23 cellular contexts compared by ENCODE assay signal in the genomic region with DNA sequence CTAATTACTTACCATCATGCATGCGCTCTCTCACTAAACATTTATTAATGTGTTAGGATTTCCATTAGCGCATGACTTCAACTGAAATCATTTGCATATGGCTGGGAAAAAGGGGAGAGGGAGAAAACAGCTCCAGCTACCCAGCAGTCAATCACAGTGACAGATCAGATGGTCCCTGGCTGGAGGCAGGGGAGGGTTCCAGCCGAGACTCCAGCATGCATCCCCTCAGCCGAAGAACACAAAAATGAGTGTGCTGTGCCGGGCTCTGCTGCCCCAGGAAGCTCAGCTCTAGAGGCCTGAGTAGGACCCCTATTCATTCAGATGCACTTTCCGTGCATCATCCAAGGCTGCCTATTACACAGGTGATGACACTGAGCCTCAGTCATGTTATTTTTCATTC. TPM values are rescaled to one million over a fixed set of nuclear protein-coding genes. Genes with fewer than 3 reads are reported as not detected.
"Had no signal": no experiment of that assay in that cellular context is flagged by ENCODE, and none has a peak within 500 bp of the region (broad histone marks: within the 10 kb centered on the region; RNA-seq: fewer than 3 reads in every experiment).

No MANE protein-coding gene starts in this region.

- H3K4me3 Mint-ChIP-seq: activated CD4-positive, alpha-beta memory T cell treated with anti-CD3 and anti-CD28 coated beads, Interleukin-2, amount 10 ng/mL, durations not matched to agents 7 days and 5 days; activated naive CD4-positive, alpha-beta T cell treated with anti-CD3 and anti-CD28 coated beads, Interleukin-2, amount 10 ng/mL, durations not matched to agents 7 days and 5 days; activated T-cell treated with anti-CD3 and anti-CD28 coated beads, Interleukin-2, amount 50 U/mL, for 72 hours; natural killer cell treated with Interleukin-12 subunit alpha and Interleukin-12 subunit beta and Interleukin-15 and Interleukin-18, amount 100 ng/mL, for 72 hours; stimulated activated effector memory CD8-positive, alpha-beta T cell treated with anti-CD3 and anti-CD28 coated beads, Interleukin-12 subunit alpha, Interleukin-12 subunit beta, amount 100 ng/mL, for 72 hours; stimulated activated naive CD8-positive, alpha-beta T cell treated with anti-CD3 and anti-CD28 coated beads, Interleukin-15, amount 100 ng/mL, for 72 hours had no signal

- H3K9me3 ChIP-seq: heart left ventricle, right lobe of liver, tibial artery had no signal

- H3K27ac Mint-ChIP-seq: activated CD4-positive, alpha-beta memory T cell treated with anti-CD3 and anti-CD28 coated beads, Interleukin-2, amount 10 ng/mL, durations not matched to agents 7 days and 5 days; activated naive CD4-positive, alpha-beta T cell treated with anti-CD3 and anti-CD28 coated beads, Interleukin-2, amount 10 ng/mL, durations not matched to agents 7 days and 5 days; activated T-cell treated with anti-CD3 and anti-CD28 coated beads, Interleukin-2, amount 50 U/mL, for 72 hours; natural killer cell treated with Interleukin-12 subunit alpha and Interleukin-12 subunit beta and Interleukin-15 and Interleukin-18, amount 100 ng/mL, for 72 hours; stimulated activated effector memory CD8-positive, alpha-beta T cell treated with anti-CD3 and anti-CD28 coated beads, Interleukin-12 subunit alpha, Interleukin-12 subunit beta, amount 100 ng/mL, for 72 hours had no signal

- H3K36me3 ChIP-seq: cardiac muscle cell, right lobe of liver had no signal

- ATAC-seq: activated T-cell treated with anti-CD3 and anti-CD28 coated beads, Interleukin-2, amount 50 U/mL, for 72 hours; heart left ventricle; natural killer cell treated with Interleukin-12 subunit alpha and Interleukin-12 subunit beta and Interleukin-15 and Interleukin-18, amount 100 ng/mL, for 72 hours; right lobe of liver; stimulated activated effector memory CD8-positive, alpha-beta T cell treated with anti-CD3 and anti-CD28 coated beads, Interleukin-12 subunit alpha, Interleukin-12 subunit beta, amount 100 ng/mL, for 72 hours; stimulated activated naive CD8-positive, alpha-beta T cell treated with anti-CD3 and anti-CD28 coated beads, Interleukin-15, amount 100 ng/mL, for 72 hours had no signal

- DNase-seq: activated CD4-positive, alpha-beta memory T cell treated with anti-CD3 and anti-CD28 coated beads, Interleukin-2, amount 10 ng/mL, durations not matched to agents 7 days and 5 days; activated CD4-positive, alpha-beta T cell treated with anti-CD3 and anti-CD28 coated beads for 48 hours; activated effector memory CD4-positive, alpha-beta T cell treated with Interleukin-2 at 50 U/mL for 16 hours; activated naive CD4-positive, alpha-beta T cell treated with anti-CD3 and anti-CD28 coated beads, Interleukin-2, amount 10 ng/mL, durations not matched to agents 7 days and 5 days; activated T-cell treated with anti-CD3 and anti-CD28 coated beads, Interleukin-2, amount 50 U/mL, for 72 hours; cortex of kidney; midbrain; right lobe of liver; stimulated activated CD4-positive, alpha-beta T cell treated with anti-CD3 and anti-CD28 coated beads, Interleukin-2, amount 100 ng/mL, for 24 hours; stimulated activated naive CD8-positive, alpha-beta T cell treated with anti-CD3 and anti-CD28 coated beads, Interleukin-15, amount 100 ng/mL, for 72 hours; tibial artery had no signal

- H3K4me1 ChIP-seq: parathyroid adenoma, right lobe of liver, tibial artery had no signal

- H3K4me1 Mint-ChIP-seq: activated CD4-positive, alpha-beta memory T cell treated with anti-CD3 and anti-CD28 coated beads, Interleukin-2, amount 10 ng/mL, durations not matched to agents 7 days and 5 days; activated naive CD4-positive, alpha-beta T cell treated with anti-CD3 and anti-CD28 coated beads, Interleukin-2, amount 10 ng/mL, durations not matched to agents 7 days and 5 days; stimulated activated naive CD8-positive, alpha-beta T cell treated with anti-CD3 and anti-CD28 coated beads, Interleukin-15, amount 100 ng/mL, for 72 hours had no signal

- H3K27me3 ChIP-seq: cardiac muscle cell, heart left ventricle, right lobe of liver, tibial artery had no signal

- H3K27me3 Mint-ChIP-seq: activated CD4-positive, alpha-beta memory T cell treated with anti-CD3 and anti-CD28 coated beads, Interleukin-2, amount 10 ng/mL, durations not matched to agents 7 days and 5 days; activated naive CD4-positive, alpha-beta T cell treated with anti-CD3 and anti-CD28 coated beads, Interleukin-2, amount 10 ng/mL, durations not matched to agents 7 days and 5 days; natural killer cell treated with Interleukin-12 subunit alpha and Interleukin-12 subunit beta and Interleukin-15 and Interleukin-18, amount 100 ng/mL, for 72 hours; stimulated activated naive CD8-positive, alpha-beta T cell treated with anti-CD3 and anti-CD28 coated beads, Interleukin-15, amount 100 ng/mL, for 72 hours had no signal

- H3K9me3 Mint-ChIP-seq: activated CD4-positive, alpha-beta memory T cell treated with anti-CD3 and anti-CD28 coated beads, Interleukin-2, amount 10 ng/mL, durations not matched to agents 7 days and 5 days; activated naive CD4-positive, alpha-beta T cell treated with anti-CD3 and anti-CD28 coated beads, Interleukin-2, amount 10 ng/mL, durations not matched to agents 7 days and 5 days; activated T-cell treated with anti-CD3 and anti-CD28 coated beads, Interleukin-2, amount 50 U/mL, for 72 hours; natural killer cell treated with Interleukin-12 subunit alpha and Interleukin-12 subunit beta and Interleukin-15 and Interleukin-18, amount 100 ng/mL, for 72 hours; stimulated activated effector memory CD8-positive, alpha-beta T cell treated with anti-CD3 and anti-CD28 coated beads, Interleukin-12 subunit alpha, Interleukin-12 subunit beta, amount 100 ng/mL, for 72 hours; stimulated activated naive CD8-positive, alpha-beta T cell treated with anti-CD3 and anti-CD28 coated beads, Interleukin-15, amount 100 ng/mL, for 72 hours had no signal

- H3K36me3 Mint-ChIP-seq: activated naive CD4-positive, alpha-beta T cell treated with anti-CD3 and anti-CD28 coated beads, Interleukin-2, amount 10 ng/mL, durations not matched to agents 7 days and 5 days; natural killer cell treated with Interleukin-12 subunit alpha and Interleukin-12 subunit beta and Interleukin-15 and Interleukin-18, amount 100 ng/mL, for 72 hours; stimulated activated effector memory CD8-positive, alpha-beta T cell treated with anti-CD3 and anti-CD28 coated beads, Interleukin-12 subunit alpha, Interleukin-12 subunit beta, amount 100 ng/mL, for 72 hours had no signal

- H3K4me3 ChIP-seq: cardiac muscle cell, heart left ventricle, right lobe of liver, skin epidermis, tibial artery had no signal

- H3K27ac ChIP-seq: cardiac muscle cell, heart left ventricle, parathyroid adenoma, right lobe of liver, skin epidermis, tibial artery had no signal

RNA-seq across cellular contexts. Expression of gene RHO, which starts 6.7 kb away (rescaled TPM):
- total RNA-seq: activated CD4-positive, alpha-beta memory T cell treated with anti-CD3 and anti-CD28 coated beads, Interleukin-2, amount 10 ng/mL, durations not matched to agents 7 days and 5 days; activated T-cell treated with anti-CD3 and anti-CD28 coated beads, Interleukin-2, amount 50 U/mL, for 72 hours; cardiac muscle cell; cerebellum; epithelial cell of proximal tubule; fibroblast of villous mesenchyme; heart left ventricle; liver; natural killer cell treated with Interleukin-12 subunit alpha and Interleukin-12 subunit beta and Interleukin-15 and Interleukin-18, amount 100 ng/mL, for 72 hours; pulmonary artery endothelial cell; right lobe of liver; urinary bladder had no signal
- polyA plus RNA-seq: cardiac muscle cell, liver, urinary bladder had no signal

RNA-seq across cellular contexts. Expression of gene H1-8, which starts 21.3 kb away (rescaled TPM):
- total RNA-seq: activated CD4-positive, alpha-beta memory T cell treated with anti-CD3 and anti-CD28 coated beads, Interleukin-2, amount 10 ng/mL, durations not matched to agents 7 days and 5 days; activated T-cell treated with anti-CD3 and anti-CD28 coated beads, Interleukin-2, amount 50 U/mL, for 72 hours; cardiac muscle cell; cerebellum; epithelial cell of proximal tubule; fibroblast of villous mesenchyme; heart left ventricle; liver; natural killer cell treated with Interleukin-12 subunit alpha and Interleukin-12 subunit beta and Interleukin-15 and Interleukin-18, amount 100 ng/mL, for 72 hours; pulmonary artery endothelial cell; right lobe of liver; urinary bladder had no signal
- polyA plus RNA-seq: cardiac muscle cell, heart left ventricle, liver, urinary bladder had no signal
